Comparison of ENCODE assay signal across 1 cellular context in the genomic region with DNA sequence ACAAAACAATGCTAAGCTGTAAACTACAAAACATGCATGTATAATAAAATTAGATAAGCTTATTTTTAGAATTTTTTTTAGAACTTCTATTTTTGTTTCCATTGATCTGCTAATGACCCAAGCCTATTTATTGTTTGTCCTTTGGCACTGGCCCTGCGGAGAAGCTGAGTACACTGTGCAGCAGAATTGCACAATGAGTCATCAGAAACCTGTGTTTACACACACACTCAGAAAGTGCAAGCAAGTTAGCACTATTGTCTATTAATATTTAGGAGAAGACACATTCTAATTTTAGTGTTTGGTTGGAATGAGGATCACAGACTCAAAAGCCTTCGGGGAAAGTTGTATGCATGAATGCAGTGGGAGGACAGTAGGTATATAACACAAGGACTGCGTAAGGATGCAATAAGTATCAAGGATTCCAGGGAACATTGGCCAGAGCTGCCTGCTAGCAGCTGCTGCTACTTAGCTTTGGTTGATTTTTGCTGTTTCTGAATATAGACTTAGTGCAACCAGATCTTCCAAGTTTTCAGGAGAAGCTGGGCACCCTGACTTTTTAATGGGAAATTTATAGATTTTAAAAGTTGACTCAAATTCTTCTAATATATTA.
A peak's percentile ranks its signal among the peaks of the same experiment; 100 is the strongest.
TF ChIP-seq lines count a peak whose summit lies in the region.

No MANE protein-coding gene starts in this region.

TF ChIP-seq in HepG2, 621 proteins besides CTCF, POLR2A, EP300 and RAD21 (continued from another document and continues in another):
- TF ChIP-seq MAZ (IDR thresholded peaks at IDR 0.05; ENCODE audit: borderline replicate concordance, low read depth, low read length), result no peak
- TF ChIP-seq MAZ (CRISPR knock-in tag; IDR thresholded peaks at IDR 0.05; ENCODE audit: low read depth), result no peak; the same call in 1 of the 2 replicates
- TF ChIP-seq DPF2 (CRISPR knock-in tag; IDR thresholded peaks at IDR 0.05; ENCODE audit: borderline replicate concordance, low read depth), result peak; percentile 79; the same call in 1 of the 2 replicates
- TF ChIP-seq, protein P1, sequence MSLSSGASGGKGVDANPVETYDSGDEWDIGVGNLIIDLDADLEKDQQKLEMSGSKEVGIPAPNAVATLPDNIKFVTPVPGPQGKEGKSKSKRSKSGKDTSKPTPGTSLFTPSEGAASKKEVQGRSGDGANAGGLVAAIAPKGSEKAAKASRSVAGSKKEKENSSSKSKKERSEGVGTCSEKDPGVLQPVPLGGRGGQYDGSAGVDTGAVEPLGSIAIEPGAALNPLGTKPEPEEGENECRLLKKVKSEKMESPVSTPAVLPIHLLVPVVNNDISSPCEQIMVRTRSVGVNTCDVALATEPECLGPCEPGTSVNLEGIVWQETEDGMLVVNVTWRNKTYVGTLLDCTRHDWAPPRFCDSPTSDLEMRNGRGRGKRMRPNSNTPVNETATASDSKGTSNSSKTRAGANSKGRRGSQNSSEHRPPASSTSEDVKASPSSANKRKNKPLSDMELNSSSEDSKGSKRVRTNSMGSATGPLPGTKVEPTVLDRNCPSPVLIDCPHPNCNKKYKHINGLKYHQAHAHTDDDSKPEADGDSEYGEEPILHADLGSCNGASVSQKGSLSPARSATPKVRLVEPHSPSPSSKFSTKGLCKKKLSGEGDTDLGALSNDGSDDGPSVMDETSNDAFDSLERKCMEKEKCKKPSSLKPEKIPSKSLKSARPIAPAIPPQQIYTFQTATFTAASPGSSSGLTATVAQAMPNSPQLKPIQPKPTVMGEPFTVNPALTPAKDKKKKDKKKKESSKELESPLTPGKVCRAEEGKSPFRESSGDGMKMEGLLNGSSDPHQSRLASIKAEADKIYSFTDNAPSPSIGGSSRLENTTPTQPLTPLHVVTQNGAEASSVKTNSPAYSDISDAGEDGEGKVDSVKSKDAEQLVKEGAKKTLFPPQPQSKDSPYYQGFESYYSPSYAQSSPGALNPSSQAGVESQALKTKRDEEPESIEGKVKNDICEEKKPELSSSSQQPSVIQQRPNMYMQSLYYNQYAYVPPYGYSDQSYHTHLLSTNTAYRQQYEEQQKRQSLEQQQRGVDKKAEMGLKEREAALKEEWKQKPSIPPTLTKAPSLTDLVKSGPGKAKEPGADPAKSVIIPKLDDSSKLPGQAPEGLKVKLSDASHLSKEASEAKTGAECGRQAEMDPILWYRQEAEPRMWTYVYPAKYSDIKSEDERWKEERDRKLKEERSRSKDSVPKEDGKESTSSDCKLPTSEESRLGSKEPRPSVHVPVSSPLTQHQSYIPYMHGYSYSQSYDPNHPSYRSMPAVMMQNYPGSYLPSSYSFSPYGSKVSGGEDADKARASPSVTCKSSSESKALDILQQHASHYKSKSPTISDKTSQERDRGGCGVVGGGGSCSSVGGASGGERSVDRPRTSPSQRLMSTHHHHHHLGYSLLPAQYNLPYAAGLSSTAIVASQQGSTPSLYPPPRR (CRISPR knock-in tag; IDR thresholded peaks at IDR 0.05; ENCODE audit: borderline replicate concordance), result peak; percentile 40; the same call in 1 of the 2 replicates
- TF ChIP-seq NFIC (IDR thresholded peaks at IDR 0.05; ENCODE audit: low read length), result peak; percentile 73; the same call in 1 of the 2 replicates
- no peak for TF ChIP-seq ZNF350 (CRISPR knock-in tag; IDR thresholded peaks at IDR 0.05; ENCODE audit: borderline replicate concordance, low read depth)
- peak; percentile 98 for TF ChIP-seq FOSL2 (CRISPR knock-in tag; IDR thresholded peaks at IDR 0.05)
- TF ChIP-seq, protein P2, sequence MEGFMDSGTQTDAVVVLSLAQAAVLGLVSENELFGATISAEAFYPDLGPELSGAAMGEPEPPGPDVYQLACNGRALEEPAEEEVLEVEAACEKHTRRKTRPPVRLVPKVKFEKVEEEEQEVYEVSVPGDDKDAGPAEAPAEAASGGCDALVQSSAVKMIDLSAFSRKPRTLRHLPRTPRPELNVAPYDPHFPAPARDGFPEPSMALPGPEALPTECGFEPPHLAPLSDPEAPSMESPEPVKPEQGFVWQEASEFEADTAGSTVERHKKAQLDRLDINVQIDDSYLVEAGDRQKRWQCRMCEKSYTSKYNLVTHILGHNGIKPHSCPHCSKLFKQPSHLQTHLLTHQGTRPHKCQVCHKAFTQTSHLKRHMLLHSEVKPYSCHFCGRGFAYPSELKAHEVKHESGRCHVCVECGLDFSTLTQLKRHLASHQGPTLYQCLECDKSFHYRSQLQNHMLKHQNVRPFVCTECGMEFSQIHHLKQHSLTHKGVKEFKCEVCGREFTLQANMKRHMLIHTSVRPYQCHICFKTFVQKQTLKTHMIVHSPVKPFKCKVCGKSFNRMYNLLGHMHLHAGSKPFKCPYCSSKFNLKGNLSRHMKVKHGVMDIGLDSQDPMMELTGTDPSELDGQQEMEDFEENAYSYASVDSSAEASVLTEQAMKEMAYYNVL (CRISPR knock-in tag; IDR thresholded peaks at IDR 0.05; ENCODE audit: borderline replicate concordance), result no peak
- no peak for TF ChIP-seq NFYC (CRISPR knock-in tag; IDR thresholded peaks at IDR 0.05)
- TF ChIP-seq SOX6 (IDR thresholded peaks at IDR 0.05), result no peak
- peak; percentile 94 for TF ChIP-seq SOX6 (CRISPR knock-in tag; IDR thresholded peaks at IDR 0.05)
- no peak for TF ChIP-seq CREB1 (IDR thresholded peaks at IDR 0.05)
- no peak for TF ChIP-seq CREB1 (CRISPR knock-in tag; IDR thresholded peaks at IDR 0.05)
- TF ChIP-seq JUND (CRISPR knock-in tag; IDR thresholded peaks at IDR 0.05), result peak; percentile 93
- TF ChIP-seq, protein P3, sequence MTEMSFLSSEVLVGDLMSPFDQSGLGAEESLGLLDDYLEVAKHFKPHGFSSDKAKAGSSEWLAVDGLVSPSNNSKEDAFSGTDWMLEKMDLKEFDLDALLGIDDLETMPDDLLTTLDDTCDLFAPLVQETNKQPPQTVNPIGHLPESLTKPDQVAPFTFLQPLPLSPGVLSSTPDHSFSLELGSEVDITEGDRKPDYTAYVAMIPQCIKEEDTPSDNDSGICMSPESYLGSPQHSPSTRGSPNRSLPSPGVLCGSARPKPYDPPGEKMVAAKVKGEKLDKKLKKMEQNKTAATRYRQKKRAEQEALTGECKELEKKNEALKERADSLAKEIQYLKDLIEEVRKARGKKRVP (CRISPR knock-in tag; IDR thresholded peaks at IDR 0.05), result peak in 1 of 2 experiments; percentile 96; a peak in 2 of 4 replicates
- TF ChIP-seq RXRB (CRISPR knock-in tag; IDR thresholded peaks at IDR 0.05; ENCODE audit: borderline replicate concordance), result peak; percentile 70
- TF ChIP-seq NFYB (CRISPR knock-in tag; IDR thresholded peaks at IDR 0.05), result no peak
- TF ChIP-seq HNF4A (CRISPR knock-in tag; IDR thresholded peaks at IDR 0.05), result peak; percentile 57
- TF ChIP-seq, protein P4, sequence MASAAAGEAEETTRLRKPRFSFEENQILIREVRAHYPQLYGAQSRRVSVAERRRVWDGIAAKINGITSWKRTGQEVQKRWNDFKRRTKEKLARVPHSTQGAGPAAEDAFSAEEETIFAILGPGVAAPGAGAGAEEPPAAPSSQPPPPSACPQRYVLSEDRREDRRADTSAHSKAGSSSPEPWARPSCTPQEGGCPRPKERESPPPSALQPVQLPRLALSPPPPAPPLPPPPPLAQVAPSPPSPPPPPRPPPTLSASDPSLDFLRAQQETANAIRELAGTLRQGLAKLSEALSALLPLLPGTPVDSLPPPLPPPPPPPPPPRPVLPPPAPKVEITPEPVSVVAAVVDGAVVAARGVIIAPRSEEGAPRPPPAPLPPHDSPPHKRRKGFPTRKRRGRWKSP (CRISPR knock-in tag; IDR thresholded peaks at IDR 0.05), result peak; percentile 72; the same call in 1 of the 2 replicates
- TF ChIP-seq ZNF12 (CRISPR knock-in tag; IDR thresholded peaks at IDR 0.05), result peak; percentile 68; the same call in 1 of the 2 replicates
- TF ChIP-seq, protein P5, sequence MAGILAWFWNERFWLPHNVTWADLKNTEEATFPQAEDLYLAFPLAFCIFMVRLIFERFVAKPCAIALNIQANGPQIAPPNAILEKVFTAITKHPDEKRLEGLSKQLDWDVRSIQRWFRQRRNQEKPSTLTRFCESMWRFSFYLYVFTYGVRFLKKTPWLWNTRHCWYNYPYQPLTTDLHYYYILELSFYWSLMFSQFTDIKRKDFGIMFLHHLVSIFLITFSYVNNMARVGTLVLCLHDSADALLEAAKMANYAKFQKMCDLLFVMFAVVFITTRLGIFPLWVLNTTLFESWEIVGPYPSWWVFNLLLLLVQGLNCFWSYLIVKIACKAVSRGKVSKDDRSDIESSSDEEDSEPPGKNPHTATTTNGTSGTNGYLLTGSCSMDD (CRISPR knock-in tag; IDR thresholded peaks at IDR 0.05), result no peak
- TF ChIP-seq FOXA1 (IDR thresholded peaks at IDR 0.05), result no peak
- TF ChIP-seq FOXA1 (CRISPR knock-in tag; IDR thresholded peaks at IDR 0.05), result peak; percentile 92
- no peak for TF ChIP-seq XBP1 (CRISPR knock-in tag; IDR thresholded peaks at IDR 0.05)
- peak; percentile 74; the same call in 1 of the 2 replicates for TF ChIP-seq KDM4B (CRISPR knock-in tag; IDR thresholded peaks at IDR 0.05)
- TF ChIP-seq, protein P6, sequence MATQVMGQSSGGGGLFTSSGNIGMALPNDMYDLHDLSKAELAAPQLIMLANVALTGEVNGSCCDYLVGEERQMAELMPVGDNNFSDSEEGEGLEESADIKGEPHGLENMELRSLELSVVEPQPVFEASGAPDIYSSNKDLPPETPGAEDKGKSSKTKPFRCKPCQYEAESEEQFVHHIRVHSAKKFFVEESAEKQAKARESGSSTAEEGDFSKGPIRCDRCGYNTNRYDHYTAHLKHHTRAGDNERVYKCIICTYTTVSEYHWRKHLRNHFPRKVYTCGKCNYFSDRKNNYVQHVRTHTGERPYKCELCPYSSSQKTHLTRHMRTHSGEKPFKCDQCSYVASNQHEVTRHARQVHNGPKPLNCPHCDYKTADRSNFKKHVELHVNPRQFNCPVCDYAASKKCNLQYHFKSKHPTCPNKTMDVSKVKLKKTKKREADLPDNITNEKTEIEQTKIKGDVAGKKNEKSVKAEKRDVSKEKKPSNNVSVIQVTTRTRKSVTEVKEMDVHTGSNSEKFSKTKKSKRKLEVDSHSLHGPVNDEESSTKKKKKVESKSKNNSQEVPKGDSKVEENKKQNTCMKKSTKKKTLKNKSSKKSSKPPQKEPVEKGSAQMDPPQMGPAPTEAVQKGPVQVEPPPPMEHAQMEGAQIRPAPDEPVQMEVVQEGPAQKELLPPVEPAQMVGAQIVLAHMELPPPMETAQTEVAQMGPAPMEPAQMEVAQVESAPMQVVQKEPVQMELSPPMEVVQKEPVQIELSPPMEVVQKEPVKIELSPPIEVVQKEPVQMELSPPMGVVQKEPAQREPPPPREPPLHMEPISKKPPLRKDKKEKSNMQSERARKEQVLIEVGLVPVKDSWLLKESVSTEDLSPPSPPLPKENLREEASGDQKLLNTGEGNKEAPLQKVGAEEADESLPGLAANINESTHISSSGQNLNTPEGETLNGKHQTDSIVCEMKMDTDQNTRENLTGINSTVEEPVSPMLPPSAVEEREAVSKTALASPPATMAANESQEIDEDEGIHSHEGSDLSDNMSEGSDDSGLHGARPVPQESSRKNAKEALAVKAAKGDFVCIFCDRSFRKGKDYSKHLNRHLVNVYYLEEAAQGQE (IDR thresholded peaks at IDR 0.05; ENCODE audit: borderline replicate concordance in 1 of 2, low read depth in 1 of 2, low read length in 2 of 2), result peak in 1 of 2 experiments; percentile 47; a peak in 1 of 4 replicates
- peak; percentile 81; the same call in 1 of the 2 replicates for TF ChIP-seq ZSCAN9 (CRISPR knock-in tag; IDR thresholded peaks at IDR 0.05; ENCODE audit: borderline replicate concordance)
- TF ChIP-seq FOSL1 (CRISPR knock-in tag; IDR thresholded peaks at IDR 0.05; ENCODE audit: borderline replicate concordance), result peak; percentile 75
- TF ChIP-seq, protein P7, sequence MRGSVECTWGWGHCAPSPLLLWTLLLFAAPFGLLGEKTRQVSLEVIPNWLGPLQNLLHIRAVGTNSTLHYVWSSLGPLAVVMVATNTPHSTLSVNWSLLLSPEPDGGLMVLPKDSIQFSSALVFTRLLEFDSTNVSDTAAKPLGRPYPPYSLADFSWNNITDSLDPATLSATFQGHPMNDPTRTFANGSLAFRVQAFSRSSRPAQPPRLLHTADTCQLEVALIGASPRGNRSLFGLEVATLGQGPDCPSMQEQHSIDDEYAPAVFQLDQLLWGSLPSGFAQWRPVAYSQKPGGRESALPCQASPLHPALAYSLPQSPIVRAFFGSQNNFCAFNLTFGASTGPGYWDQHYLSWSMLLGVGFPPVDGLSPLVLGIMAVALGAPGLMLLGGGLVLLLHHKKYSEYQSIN (CRISPR knock-in tag; IDR thresholded peaks at IDR 0.05; ENCODE audit: borderline replicate concordance), result no peak
- peak; percentile 67; the same call in 1 of the 2 replicates for TF ChIP-seq NCOA2 (CRISPR knock-in tag; IDR thresholded peaks at IDR 0.05)
- TF ChIP-seq SMAD3 (CRISPR knock-in tag; IDR thresholded peaks at IDR 0.05), result peak; percentile 56; the same call in 1 of the 2 replicates
- peak; percentile 78 for TF ChIP-seq RARA (CRISPR knock-in tag; IDR thresholded peaks at IDR 0.05)
- peak; percentile 49 for TF ChIP-seq KAT8 (CRISPR knock-in tag; IDR thresholded peaks at IDR 0.05)
- peak; percentile 88 for TF ChIP-seq FOXK1 (CRISPR knock-in tag; IDR thresholded peaks at IDR 0.05; ENCODE audit: borderline replicate concordance, low read depth)
- TF ChIP-seq CEBPG (CRISPR knock-in tag; IDR thresholded peaks at IDR 0.05), result peak; percentile 95
- no peak for TF ChIP-seq LCORL (IDR thresholded peaks at IDR 0.05)
- TF ChIP-seq LCORL (CRISPR knock-in tag; IDR thresholded peaks at IDR 0.05), result peak; percentile 58; the same call in 1 of the 2 replicates
- TF ChIP-seq, protein P8, sequence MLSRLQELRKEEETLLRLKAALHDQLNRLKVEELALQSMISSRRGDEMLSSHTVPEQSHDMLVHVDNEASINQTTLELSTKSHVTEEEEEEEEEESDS (CRISPR knock-in tag; IDR thresholded peaks at IDR 0.05; ENCODE audit: borderline replicate concordance), result no peak
- 0 out of 2 replicates have a peak, but pooled peaks have one; percentile 37 for TF ChIP-seq RBAK (CRISPR knock-in tag; IDR thresholded peaks at IDR 0.05)
- no peak for TF ChIP-seq U2AF2 (IDR thresholded peaks at IDR 0.05; ENCODE audit: low read depth, low read length)
- TF ChIP-seq KDM1A (CRISPR knock-in tag; IDR thresholded peaks at IDR 0.05), result no peak
- no peak for TF ChIP-seq NR2F2 (IDR thresholded peaks at IDR 0.05; ENCODE audit: borderline replicate concordance, low read depth)
- TF ChIP-seq, protein P9, sequence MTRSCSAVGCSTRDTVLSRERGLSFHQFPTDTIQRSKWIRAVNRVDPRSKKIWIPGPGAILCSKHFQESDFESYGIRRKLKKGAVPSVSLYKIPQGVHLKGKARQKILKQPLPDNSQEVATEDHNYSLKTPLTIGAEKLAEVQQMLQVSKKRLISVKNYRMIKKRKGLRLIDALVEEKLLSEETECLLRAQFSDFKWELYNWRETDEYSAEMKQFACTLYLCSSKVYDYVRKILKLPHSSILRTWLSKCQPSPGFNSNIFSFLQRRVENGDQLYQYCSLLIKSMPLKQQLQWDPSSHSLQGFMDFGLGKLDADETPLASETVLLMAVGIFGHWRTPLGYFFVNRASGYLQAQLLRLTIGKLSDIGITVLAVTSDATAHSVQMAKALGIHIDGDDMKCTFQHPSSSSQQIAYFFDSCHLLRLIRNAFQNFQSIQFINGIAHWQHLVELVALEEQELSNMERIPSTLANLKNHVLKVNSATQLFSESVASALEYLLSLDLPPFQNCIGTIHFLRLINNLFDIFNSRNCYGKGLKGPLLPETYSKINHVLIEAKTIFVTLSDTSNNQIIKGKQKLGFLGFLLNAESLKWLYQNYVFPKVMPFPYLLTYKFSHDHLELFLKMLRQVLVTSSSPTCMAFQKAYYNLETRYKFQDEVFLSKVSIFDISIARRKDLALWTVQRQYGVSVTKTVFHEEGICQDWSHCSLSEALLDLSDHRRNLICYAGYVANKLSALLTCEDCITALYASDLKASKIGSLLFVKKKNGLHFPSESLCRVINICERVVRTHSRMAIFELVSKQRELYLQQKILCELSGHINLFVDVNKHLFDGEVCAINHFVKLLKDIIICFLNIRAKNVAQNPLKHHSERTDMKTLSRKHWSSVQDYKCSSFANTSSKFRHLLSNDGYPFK (CRISPR knock-in tag; IDR thresholded peaks at IDR 0.05; ENCODE audit: borderline replicate concordance), result no peak
- TF ChIP-seq MAFK (conservative IDR thresholded peaks at IDR 0.05 in 1 of 2, IDR thresholded peaks at IDR 0.05 in 1 of 2; ENCODE audit: low read length in 2 of 2), result peak; percentile 49 to 50; a peak in 3 of 4 replicates
- TF ChIP-seq ZNF781 (CRISPR knock-in tag; IDR thresholded peaks at IDR 0.05; ENCODE audit: borderline replicate concordance, not compliant biosample characterization), result peak; percentile 61
